In genomic region chr1:27102707-27103468, GRCh38 we compare ENCODE assay signal across 7 cellular contexts. TPM values are rescaled to one million over a fixed set of nuclear protein-coding genes. Genes with fewer than 3 reads are reported as not detected.
DNase-seq lines count a peak whose midpoint lies in the region; FAIRE-seq and TF ChIP-seq lines count a peak whose summit lies in the region.

No MANE protein-coding gene starts in this region.

- peaks cover 0 to 4% (median 0%) of the 10 kb centered on the region in 5 experiments for H3K9me3 Mint-ChIP-seq in brain

- peaks cover 6% of the 10 kb centered on the region for H3K79me2 ChIP-seq in keratinocyte (ENCODE audit: control insufficient read depth, insufficient read depth, low read length)

- H3K4me2 ChIP-seq in keratinocyte (ENCODE audit: control insufficient read depth, extremely low read depth, insufficient read depth, low read depth, low read length): no peak overlapping the region

- H3K4me3 Mint-ChIP-seq in brain: no peak overlapping the region

- DNase-seq in GM12865 (ENCODE audit: low read depth): peak; percentile 70
- DNase-seq in MV-4-11 (lab: John Stamatoyannopoulos, UW): peak; percentile 17
- DNase-seq in WERI-Rb-1: peak; percentile 83
- DNase-seq in keratinocyte (ENCODE audit: low read depth, low spot score): no peak
- DNase-seq in stimulated activated CD4-positive, alpha-beta T cell treated with anti-CD3 and anti-CD28 coated beads, Interleukin-2, amount 100 ng/mL, for 4 hours (ENCODE audit: low read depth): peak; percentile 57
- no peak for DNase-seq in NCI-H146 (lab: John Stamatoyannopoulos, UW)

- H3K4me3 ChIP-seq in GM12865 (ENCODE audit: low read depth, low read length): no peak overlapping the region
- H3K4me3 ChIP-seq in WERI-Rb-1 (ENCODE audit: low read depth, low read length): no peak overlapping the region
- H3K4me3 ChIP-seq in keratinocyte (ENCODE audit: control insufficient read depth in 2 of 3, extremely low read depth in 1 of 3, insufficient read depth in 2 of 3, low read depth in 1 of 3, low read length in 3 of 3): no peak overlapping the region

- no peak overlapping the region for H2AFZ ChIP-seq in keratinocyte (ENCODE audit: control insufficient read depth, low read length)

- FAIRE-seq in keratinocyte (lab: Jason Lieb, UNC): no peak

- peak overlapping the region; percentile 7 for H3K27ac ChIP-seq in WERI-Rb-1
- H3K27ac ChIP-seq in keratinocyte (ENCODE audit: control insufficient read depth, insufficient read depth, low read length): no peak overlapping the region

- H3K36me3 ChIP-seq in WERI-Rb-1: peaks cover 4% of the 10 kb centered on the region; the same call in 1 of the 2 replicates
- H3K36me3 ChIP-seq in keratinocyte (ENCODE audit: control insufficient read depth in 2 of 2, extremely low read depth in 1 of 2, insufficient read depth in 2 of 2, low read length in 2 of 2): peaks cover 14 to 47% of the 10 kb centered on the region in 2 experiments

- H3K9me1 ChIP-seq in keratinocyte (ENCODE audit: control insufficient read depth, extremely low read depth, insufficient read depth, low read length): peaks cover 2% of the 10 kb centered on the region

- H4K20me1 ChIP-seq in keratinocyte (ENCODE audit: control insufficient read depth, extremely low read depth, insufficient read depth, low read length): peaks cover 3% of the 10 kb centered on the region

- dilution Hi-C loops in keratinocyte (cut with MboI; ENCODE audit: extremely low pct_ligation_motif_present, low sequenced_read_pairs): no loop called here

- no peaks in the 10 kb centered on the region for H3K27me3 ChIP-seq in WERI-Rb-1 (ENCODE audit: insufficient read depth, low read depth, severe bottlenecking)
- no peaks in the 10 kb centered on the region for H3K27me3 ChIP-seq in keratinocyte (ENCODE audit: control insufficient read depth, extremely low read depth, insufficient read depth, low read length)

- no peaks in the 10 kb centered on the region for H3K9me3 ChIP-seq in WERI-Rb-1 (ENCODE audit: severe bottlenecking)
- H3K9me3 ChIP-seq in keratinocyte (ENCODE audit: control insufficient read depth, low read depth, low read length): no peaks in the 10 kb centered on the region

- H3K27me3 Mint-ChIP-seq in brain: no peaks in the 10 kb centered on the region

- peaks cover 32% of the 10 kb centered on the region for H3K4me1 ChIP-seq in keratinocyte (ENCODE audit: control insufficient read depth, extremely low read depth, insufficient read depth, low read length)

- peak overlapping the region in 4 of 5 experiments; percentile 64 to 90 (median 80) for H3K27ac Mint-ChIP-seq in brain

- H3K4me1 Mint-ChIP-seq in brain: peaks cover 38% of the 10 kb centered on the region

- H3K9ac ChIP-seq in keratinocyte (ENCODE audit: control insufficient read depth, extremely low read depth, insufficient read depth, low read length): no peak overlapping the region

- peak; percentile 95 for TF ChIP-seq CTCF in GM12865 (IDR thresholded peaks at IDR 0.05; ENCODE audit: insufficient read depth, low read depth, low read length, missing control alignments)
- peak; percentile 94 for TF ChIP-seq CTCF in WERI-Rb-1 (IDR thresholded peaks at IDR 0.05; ENCODE audit: low read depth, low read length)
- peak; percentile 98 to 99 for TF ChIP-seq CTCF in brain (conservative IDR thresholded peaks at IDR 0.05)
- peak; percentile 94 to 98 (median 96) for TF ChIP-seq CTCF in keratinocyte (optimal IDR thresholded peaks at IDR 0.05 in 1 of 3, IDR thresholded peaks at IDR 0.05 in 1 of 3, conservative IDR thresholded peaks at IDR 0.05 in 1 of 3; ENCODE audit: extremely low read depth in 1 of 3, insufficient read depth in 2 of 3, low read length in 3 of 3)

- peaks cover 4% of the 10 kb centered on the region for H3K36me3 Mint-ChIP-seq in brain

RNA-seq across cellular contexts. Expression of gene SLC9A1, which starts 52.0 kb away (rescaled TPM):
- polyA plus RNA-seq in brain (ENCODE audit: insufficient read depth, low read depth, low replicate concordance): 31.8 TPM
- polyA plus RNA-seq in keratinocyte: 7.6 to 22.6 TPM (median 12.4 TPM) in 3 replicates
- 16.5 TPM for polyA plus RNA-seq in keratinocyte (2011; ENCODE audit: low read depth)
- 19.8 and 20.1 TPM in 2 replicates for polyA plus RNA-seq in keratinocyte (2011; cell fraction: cytosol; rRNA removed)
- polyA plus RNA-seq in keratinocyte (2011; cell fraction: nucleus; rRNA removed): 89.9 and 97.3 TPM in 2 replicates
- 36.1 and 49.6 TPM in 2 replicates for polyA plus RNA-seq in keratinocyte (2012; ENCODE audit: low replicate concordance)
- 16.1 to 161 TPM (median 35.4 TPM) in 3 replicates for polyA minus RNA-seq in keratinocyte
- 21.7 TPM for polyA minus RNA-seq in keratinocyte (2011; cell fraction: cytosol; rRNA and poly(A)+ RNA removed)
- 38.9 and 63.7 TPM in 2 replicates for polyA minus RNA-seq in keratinocyte (2011; cell fraction: nucleus; rRNA and poly(A)+ RNA removed)

Comparison
In these comparisons a context has a peak if more than half of its experiments do, and no peak if none do; other contexts are left out.
1. DNase-seq: peak in GM12865 (single experiment), MV-4-11 (single experiment), WERI-Rb-1 (single experiment) and stimulated activated CD4-positive, alpha-beta T cell treated with anti-CD3 and anti-CD28 coated beads, Interleukin-2, amount 100 ng/mL, for 4 hours (single experiment); none in keratinocyte (single experiment) and NCI-H146 (single experiment).
2. Peak in every context shown above with its lines, with median percentiles within 50 percentile points of each other: CTCF ChIP-seq.